ENCODE assay signal across 21 cellular contexts in genomic region chr13:98798849-98799645, GRCh38. TPM values are rescaled to one million over a fixed set of nuclear protein-coding genes. Genes with fewer than 3 reads are reported as not detected.
DNase-seq lines count a peak whose midpoint lies in the region; ATAC-seq and TF ChIP-seq lines count a peak whose summit lies in the region.
"Had no signal": no experiment of that assay in that cellular context is flagged by ENCODE, and none has a peak within 500 bp of the region (broad histone marks: within the 10 kb centered on the region; RNA-seq: fewer than 3 reads in every experiment).

No MANE protein-coding gene starts in this region.

- H2BK120ac ChIP-seq in trophoblast cell (ENCODE audit: insufficient read depth, low read length, poor library complexity), result no peak overlapping the region

- no peaks in the 10 kb centered on the region for H3K27me3 ChIP-seq in trophoblast cell (ENCODE audit: insufficient read depth, low read length)
- H3K27me3 ChIP-seq: BLaER1 treated with 17β-estradiol and CSF1 and Interleukin-3, amounts not matched to agents 10 nM and 100 nM; body of pancreas; suprapubic skin had no signal

- H2AK5ac ChIP-seq in trophoblast cell (ENCODE audit: low read length), result no peak overlapping the region

- H3K36me3 ChIP-seq in SK-N-MC (ENCODE audit: insufficient read depth, low read length), result no peaks in the 10 kb centered on the region
- peaks cover 19 to 45% of the 10 kb centered on the region in 2 experiments for H3K36me3 ChIP-seq in trophoblast cell (ENCODE audit: control insufficient read depth in 1 of 2, insufficient read depth in 2 of 2, low read length in 2 of 2)

- H3K4ac ChIP-seq in trophoblast cell (ENCODE audit: low read depth, low read length), result no peak overlapping the region

- H2AFZ ChIP-seq in trophoblast cell (ENCODE audit: insufficient read depth, low read length, poor library complexity), result no peak overlapping the region
- H2AFZ ChIP-seq: parathyroid adenoma had no signal

- H3K79me2 ChIP-seq in trophoblast cell (ENCODE audit: control insufficient read depth, insufficient read depth, low read length, poor library complexity), result no peaks in the 10 kb centered on the region
- H3K79me2 ChIP-seq: parathyroid adenoma had no signal

- H3K18ac ChIP-seq in trophoblast cell (ENCODE audit: low read length), result no peak overlapping the region

- H3K4me3 ChIP-seq in SK-N-MC (peak overlapping the region; percentile 16), fibroblast of pulmonary artery (replicated peaks; ENCODE audit: low read depth, low read length) (no peak overlapping the region), trophoblast cell (ENCODE audit: low read depth, low read length) (no peak overlapping the region), coronary artery (no peak overlapping the region)
- H3K4me3 ChIP-seq: BLaER1 treated with 17β-estradiol and CSF1 and Interleukin-3, amounts not matched to agents 10 nM and 100 nM; body of pancreas; skin epidermis; suprapubic skin had no signal

- no peak overlapping the region for H3K23ac ChIP-seq in trophoblast cell (ENCODE audit: low read length)

- no peak for ATAC-seq in GM19455 (IDR thresholded peaks at IDR 0.05; ENCODE audit: unreplicated experiment)
- ATAC-seq: body of pancreas had no signal

- no peak overlapping the region for H4K12ac ChIP-seq in trophoblast cell (ENCODE audit: low read depth, low read length)

- no peak overlapping the region for H2BK12ac ChIP-seq in trophoblast cell (ENCODE audit: low read length)

- no peak overlapping the region for H3K4me2 ChIP-seq in trophoblast cell (ENCODE audit: low read length)
- H3K4me2 ChIP-seq: BLaER1 treated with 17β-estradiol and CSF1 and Interleukin-3, amounts not matched to agents 10 nM and 100 nM had no signal

- H3K4me1 ChIP-seq in trophoblast cell (ENCODE audit: control insufficient read depth in 1 of 2, insufficient read depth in 2 of 2, low read length in 2 of 2), result peaks cover 0 to 2% of the 10 kb centered on the region in 2 experiments
- H3K4me1 ChIP-seq: parathyroid adenoma had no signal

- no peak overlapping the region for H4K8ac ChIP-seq in trophoblast cell (ENCODE audit: low read depth, low read length)

- H3K9me3 ChIP-seq in SK-N-MC (ENCODE audit: low read depth, low read length) (no peaks in the 10 kb centered on the region), trophoblast cell (ENCODE audit: insufficient read depth, low read depth, low read length) (no peaks in the 10 kb centered on the region)
- H3K9me3 ChIP-seq: body of pancreas, suprapubic skin had no signal

- H3K27ac ChIP-seq in SK-N-MC, result peak overlapping the region; percentile 65
- no peak overlapping the region for H3K27ac ChIP-seq in trophoblast cell (ENCODE audit: low read depth, low read length)
- H3K27ac ChIP-seq in coronary artery, result no peak overlapping the region
- H3K27ac ChIP-seq: BLaER1 treated with 17β-estradiol and CSF1 and Interleukin-3, amounts not matched to agents 10 nM and 100 nM; body of pancreas; parathyroid adenoma; skin epidermis; suprapubic skin had no signal

- peak; percentile 66 for DNase-seq in EL
- DNase-seq in SK-N-MC (ENCODE audit: low read depth, low spot score), result peak; percentile 18
- DNase-seq in fibroblast of pulmonary artery (ENCODE audit: low read depth), result peak; percentile 81
- peak; percentile 17 to 54 for DNase-seq in trophoblast cell
- DNase-seq in NCI-H2196 (lab: John Stamatoyannopoulos, UW; ENCODE audit: unreplicated experiment), result no peak
- DNase-seq in NCI-H82 treated with DMSO at 0.1 percent for 48 hours (lab: John Stamatoyannopoulos, UW; ENCODE audit: unreplicated experiment), result no peak
- no peak for DNase-seq in coronary artery (ENCODE audit: low spot score)
- DNase-seq: activated CD4-positive, alpha-beta T cell treated with anti-CD3 and anti-CD28 coated beads, Interleukin-2, amount 50 U/mL, for 1 hour; activated naive CD4-positive, alpha-beta T cell treated with Interleukin-2 at 50 U/mL for 16 hours; body of pancreas; cortex of kidney; GF-D8; NCI-H2227 treated with DMSO at 0.1 percent for 48 hours; NK-92 treated with Interleukin-12 subunit alpha and Interleukin-12 subunit beta, amount 100 ng/mL, for 24 hours; stimulated activated CD8-positive, alpha-beta memory T cell treated with anti-CD3 and anti-CD28 coated beads, Interleukin-4, amount 100 ng/mL, for 48 hours; SW 1271 had no signal

- no peak overlapping the region for H3K9ac ChIP-seq in SK-N-MC (ENCODE audit: insufficient read length)
- no peak overlapping the region for H3K9ac ChIP-seq in trophoblast cell (ENCODE audit: low read length)
- H3K9ac ChIP-seq: BLaER1 treated with 17β-estradiol and CSF1 and Interleukin-3, amounts not matched to agents 10 nM and 100 nM; parathyroid adenoma had no signal

- H4K91ac ChIP-seq in trophoblast cell (ENCODE audit: low read depth, low read length), result no peak overlapping the region

- no peaks in the 10 kb centered on the region for H3K79me1 ChIP-seq in trophoblast cell (ENCODE audit: low read length)

- no peak for TF ChIP-seq CTCF in fibroblast of pulmonary artery (IDR thresholded peaks at IDR 0.05; ENCODE audit: low read length, missing control alignments)
- TF ChIP-seq CTCF in coronary artery (IDR thresholded peaks at IDR 0.05), result no peak

- H2BK5ac ChIP-seq in trophoblast cell (ENCODE audit: low read depth, low read length, poor library complexity), result no peak overlapping the region

- no peak overlapping the region for H3K14ac ChIP-seq in trophoblast cell (ENCODE audit: low read length)

- no CpG with 5 or more reads among the region's 5 CpGs for WGBS in trophoblast cell (ENCODE audit: extremely low coverage, insufficient coverage, insufficient read length)

RNA-seq across cellular contexts. Expression of gene SLC15A1, which starts 46.6 kb away (rescaled TPM):
- 2.2 and 2.3 TPM in 2 replicates for polyA plus RNA-seq in trophoblast cell (2013)

Comparison
In these comparisons a context has a peak if more than half of its experiments do, and no peak if none do; other contexts are left out.
1. DNase-seq: peak in EL (single experiment), SK-N-MC (single experiment), fibroblast of pulmonary artery (single experiment) and trophoblast cell (2 of 2); none in NCI-H2196 (single experiment), NCI-H82 treated with DMSO at 0.1 percent for 48 hours (single experiment) and coronary artery (single experiment).